In the genomic region with DNA sequence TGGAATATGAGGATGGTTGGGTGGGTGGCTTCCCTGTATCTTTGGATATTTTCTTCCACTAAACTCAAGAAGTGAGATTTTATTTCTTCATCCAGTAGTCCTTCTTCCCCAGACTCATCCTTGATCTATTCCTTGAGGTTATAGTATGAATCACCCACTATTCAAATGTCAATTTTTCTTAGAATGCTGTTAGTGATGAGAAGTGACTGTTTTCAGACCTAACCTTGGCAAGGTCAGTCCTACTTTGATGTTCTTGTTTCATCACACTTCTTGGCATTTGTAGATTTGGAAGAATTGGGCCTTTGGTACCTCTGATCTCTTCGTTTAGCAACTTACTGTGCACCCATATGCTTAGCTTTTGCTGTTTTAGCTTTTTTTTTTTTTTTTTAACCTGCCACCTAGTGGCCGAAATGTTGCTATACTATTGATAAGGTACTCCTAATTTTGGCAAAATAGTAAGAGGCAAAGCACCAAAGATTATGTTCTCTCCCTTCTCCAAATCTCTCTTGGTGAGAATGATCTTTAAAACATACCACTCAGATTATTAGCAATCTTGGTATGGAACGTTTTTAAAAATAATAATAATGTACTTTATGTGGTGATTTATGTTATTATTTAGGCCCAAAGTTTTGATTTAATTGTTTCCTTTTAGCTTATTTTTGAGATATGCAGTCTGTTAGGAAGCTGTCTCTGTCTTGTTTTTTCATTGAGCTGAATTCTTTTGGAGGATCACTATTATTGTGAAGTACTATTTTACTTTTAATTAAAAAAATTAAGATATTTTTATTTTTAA, we compare ENCODE assay signal across 8 cellular contexts. TPM values are rescaled to one million over a fixed set of nuclear protein-coding genes. Genes with fewer than 3 reads are reported as not detected.
A peak's percentile ranks its signal among the peaks of the same experiment; 100 is the strongest.
DNase-seq lines count a peak whose midpoint lies in the region; ATAC-seq, FAIRE-seq and TF ChIP-seq lines count a peak whose summit lies in the region.

No MANE protein-coding gene starts in this region.

- H3K4me3 ChIP-seq in Loucy (ENCODE audit: low read length, poor library complexity, severe bottlenecking): no peak overlapping the region
- H3K4me3 ChIP-seq in heart right ventricle: no peak overlapping the region

- 7 to 11% methylated on average over 3 of the region's 3 CpGs for WGBS in heart right ventricle, 2 donors

- no peak overlapping the region for H2AFZ ChIP-seq in Loucy (ENCODE audit: low read length)

- no peak overlapping the region for H3K4me2 ChIP-seq in Loucy (ENCODE audit: low read depth, low read length, poor library complexity, severe bottlenecking)

- H4K20me1 ChIP-seq in Loucy (ENCODE audit: insufficient read depth, low read length, poor library complexity, severe bottlenecking): peaks cover 50% of the 10 kb centered on the region

- peaks cover 33% of the 10 kb centered on the region; the same call in 1 of the 2 replicates for H3K36me3 ChIP-seq in Loucy (ENCODE audit: insufficient read depth, low read length)
- peaks cover 0 to 8% (median 0%) of the 10 kb centered on the region in 9 donors for H3K36me3 ChIP-seq in heart right ventricle

- H3K9me2 ChIP-seq in Loucy (replicated peaks; ENCODE audit: low read depth, low read length): no peaks in the 10 kb centered on the region

- peaks cover 48% of the 10 kb centered on the region for H3K4me1 Mint-ChIP-seq in activated T-helper 1 cell treated with anti-CD3 and anti-CD28 coated beads, Interleukin-12 subunit alpha, Interleukin-12 subunit beta, Interleukin-2, Interleukin-4 antibody, amounts not matched to agents 30 ng/mL and 10 ng/mL and 1 ng/mL, durations not matched to agents 14 hours and 24 hours and 36 hours (ENCODE audit: low read depth)
- H3K4me1 Mint-ChIP-seq in stimulated activated memory B cell treated with anti-CD40 and anti-IgM and Interleukin-4, amounts not matched to agents 10 μg/mL and 1 μg/mL and 100 μg/mL, for 72 hours: peaks cover 51% of the 10 kb centered on the region

- H3K27me3 ChIP-seq in Loucy (ENCODE audit: insufficient read depth, low read length, poor library complexity, severe bottlenecking) (no peaks in the 10 kb centered on the region), heart right ventricle (no peaks in the 10 kb centered on the region)

- TF ChIP-seq CTCF in Loucy (conservative IDR thresholded peaks at IDR 0.05; ENCODE audit: low read length) (peak; percentile 82), heart right ventricle (IDR thresholded peaks at IDR 0.05) (peak; percentile 47 to 78 (median 67))

- no peak overlapping the region for H3K27ac ChIP-seq in heart right ventricle

- H3K4me1 ChIP-seq in Loucy (ENCODE audit: insufficient read depth, low read length, poor library complexity, severe bottlenecking): peaks cover 9% of the 10 kb centered on the region
- H3K4me1 ChIP-seq in heart right ventricle: peaks cover 0 to 23% (median 0%) of the 10 kb centered on the region in 9 donors

- intact Hi-C loops in activated T-helper 1 cell treated with anti-CD3 and anti-CD28 coated beads, Interleukin-12 subunit alpha, Interleukin-12 subunit beta, Interleukin-2, Interleukin-4 antibody, amounts not matched to agents 30 ng/mL and 10 ng/mL and 1 ng/mL, durations not matched to agents 14 hours and 24 hours and 36 hours (cut with micrococcal nuclease): loop anchor here (1.0 to 5.0 kb wide), 2 partner anchors 358 to 393 kb away; no protein-coding TSS in a partner anchor
- intact Hi-C loops in heart right ventricle (cut with DNase I): loop anchor here in 8 of 10 donors (1.0 to 10.0 kb wide), 4 partner anchors 175 to 358 kb away; no protein-coding TSS in a partner anchor

- H3K9ac ChIP-seq in Loucy (ENCODE audit: low read depth, low read length, poor library complexity, severe bottlenecking): no peak overlapping the region

- H3K9me3 ChIP-seq in Loucy (ENCODE audit: insufficient read depth, low read depth, low read length): no peaks in the 10 kb centered on the region
- H3K9me3 ChIP-seq in heart right ventricle: no peaks in the 10 kb centered on the region

- H3K27ac Mint-ChIP-seq in activated T-helper 1 cell treated with anti-CD3 and anti-CD28 coated beads, Interleukin-12 subunit alpha, Interleukin-12 subunit beta, Interleukin-2, Interleukin-4 antibody, amounts not matched to agents 30 ng/mL and 10 ng/mL and 1 ng/mL, durations not matched to agents 14 hours and 24 hours and 36 hours: peak overlapping the region; percentile 64
- peak overlapping the region; percentile 77 for H3K27ac Mint-ChIP-seq in stimulated activated memory B cell treated with anti-CD40 and anti-IgM and Interleukin-4, amounts not matched to agents 10 μg/mL and 1 μg/mL and 100 μg/mL, for 72 hours

- no peak for FAIRE-seq in RCC 7860 (lab: Jason Lieb, UNC)

- H3K4me3 Mint-ChIP-seq in activated T-helper 1 cell treated with anti-CD3 and anti-CD28 coated beads, Interleukin-12 subunit alpha, Interleukin-12 subunit beta, Interleukin-2, Interleukin-4 antibody, amounts not matched to agents 30 ng/mL and 10 ng/mL and 1 ng/mL, durations not matched to agents 14 hours and 24 hours and 36 hours: peak overlapping the region; percentile 5
- no peak overlapping the region for H3K4me3 Mint-ChIP-seq in stimulated activated memory B cell treated with anti-CD40 and anti-IgM and Interleukin-4, amounts not matched to agents 10 μg/mL and 1 μg/mL and 100 μg/mL, for 72 hours

- H3K9me3 Mint-ChIP-seq in activated T-helper 1 cell treated with anti-CD3 and anti-CD28 coated beads, Interleukin-12 subunit alpha, Interleukin-12 subunit beta, Interleukin-2, Interleukin-4 antibody, amounts not matched to agents 30 ng/mL and 10 ng/mL and 1 ng/mL, durations not matched to agents 14 hours and 24 hours and 36 hours: peaks cover 12% of the 10 kb centered on the region
- no peaks in the 10 kb centered on the region for H3K9me3 Mint-ChIP-seq in stimulated activated memory B cell treated with anti-CD40 and anti-IgM and Interleukin-4, amounts not matched to agents 10 μg/mL and 1 μg/mL and 100 μg/mL, for 72 hours

- no peaks in the 10 kb centered on the region for H3F3A ChIP-seq in Loucy (ENCODE audit: low read depth)

- H3K36me3 Mint-ChIP-seq in activated T-helper 1 cell treated with anti-CD3 and anti-CD28 coated beads, Interleukin-12 subunit alpha, Interleukin-12 subunit beta, Interleukin-2, Interleukin-4 antibody, amounts not matched to agents 30 ng/mL and 10 ng/mL and 1 ng/mL, durations not matched to agents 14 hours and 24 hours and 36 hours (ENCODE audit: low read depth): peaks cover 28% of the 10 kb centered on the region
- peaks cover 36% of the 10 kb centered on the region for H3K36me3 Mint-ChIP-seq in stimulated activated memory B cell treated with anti-CD40 and anti-IgM and Interleukin-4, amounts not matched to agents 10 μg/mL and 1 μg/mL and 100 μg/mL, for 72 hours

- ATAC-seq in GM21423 (IDR thresholded peaks at IDR 0.05; ENCODE audit: unreplicated experiment): peak; percentile 41
- peak in 4 of 8 donors; percentile 46 to 57 (median 50) for ATAC-seq in heart right ventricle
- ATAC-seq in stimulated activated memory B cell treated with anti-CD40 and anti-IgM and Interleukin-4, amounts not matched to agents 10 μg/mL and 1 μg/mL and 100 μg/mL, for 72 hours: peak; percentile 54

- peak; percentile 14 for DNase-seq in NCI-H2171 treated with DMSO at 0.1 percent for 48 hours (lab: John Stamatoyannopoulos, UW)
- no peak for DNase-seq in NCI-H2171 (lab: John Stamatoyannopoulos, UW)
- DNase-seq in activated T-helper 1 cell treated with anti-CD3 and anti-CD28 coated beads, Interleukin-12 subunit alpha, Interleukin-12 subunit beta, Interleukin-2, Interleukin-4 antibody, amounts not matched to agents 30 ng/mL and 10 ng/mL and 1 ng/mL, durations not matched to agents 14 hours and 24 hours and 36 hours (ENCODE audit: low spot score): no peak
- no peak for DNase-seq in heart right ventricle
- DNase-seq in RCC 7860 (ENCODE audit: low spot score): no peak

- no peaks in the 10 kb centered on the region for H3K27me3 Mint-ChIP-seq in activated T-helper 1 cell treated with anti-CD3 and anti-CD28 coated beads, Interleukin-12 subunit alpha, Interleukin-12 subunit beta, Interleukin-2, Interleukin-4 antibody, amounts not matched to agents 30 ng/mL and 10 ng/mL and 1 ng/mL, durations not matched to agents 14 hours and 24 hours and 36 hours (ENCODE audit: insufficient read depth)
- H3K27me3 Mint-ChIP-seq in stimulated activated memory B cell treated with anti-CD40 and anti-IgM and Interleukin-4, amounts not matched to agents 10 μg/mL and 1 μg/mL and 100 μg/mL, for 72 hours: no peaks in the 10 kb centered on the region

- peaks cover 75% of the 10 kb centered on the region for H3K79me2 ChIP-seq in Loucy (ENCODE audit: insufficient read depth, low read length)

RNA-seq across cellular contexts. Expression of gene DCK, which starts 16.5 kb away (rescaled TPM):
- total RNA-seq in activated T-helper 1 cell treated with anti-CD3 and anti-CD28 coated beads, Interleukin-12 subunit alpha, Interleukin-12 subunit beta, Interleukin-2, Interleukin-4 antibody, amounts not matched to agents 30 ng/mL and 10 ng/mL and 1 ng/mL, durations not matched to agents 14 hours and 24 hours and 36 hours: 35.6 and 37.3 TPM in 2 replicates
- total RNA-seq in heart right ventricle: 1 to 10 TPM; 4.7 to 9.3 (median 6.5) TPM
- 1 to 10 TPM; 2.5 to 4.7 TPM for polyA plus RNA-seq in heart right ventricle
